Comparison of ENCODE assay signal across 20 cellular contexts in genomic region chr3:12196684-12197083, GRCh38. TPM values are rescaled to one million over a fixed set of nuclear protein-coding genes. Genes with fewer than 3 reads are reported as not detected.
DNase-seq lines count a peak whose midpoint lies in the region; ATAC-seq lines count a peak whose summit lies in the region.
"Had no signal": no experiment of that assay in that cellular context is flagged by ENCODE, and none has a peak within 500 bp of the region (broad histone marks: within the 10 kb centered on the region; RNA-seq: fewer than 3 reads in every experiment).

No MANE protein-coding gene starts in this region.

- H3K36me3 Mint-ChIP-seq in activated T-helper 17 cell treated with anti-CD3 and anti-CD28 coated beads, Interleukin-2, amount 50 U/mL, for 72 hours (ENCODE audit: low read depth), result peaks cover 9% of the 10 kb centered on the region
- H3K36me3 Mint-ChIP-seq in T-cell, result no peaks in the 10 kb centered on the region
- H3K36me3 Mint-ChIP-seq: CD4-positive, CD25-positive, alpha-beta regulatory T cell had no signal

- POLR2A ChIA-PET in T-cell (lab: Charles Lee), result interaction anchor here in 1 of 2 donors (0.7 kb wide), 1 partner anchor 452 kb away, joined by 4 read pairs; no protein-coding TSS in a partner anchor

- intact Hi-C loops in left colon (cut with DNase I, micrococcal nuclease), result no loop called here

- DNase-seq in ELF-1 (ENCODE audit: low read depth, low spot score) (peak; percentile 24), NCI-H82 (lab: John Stamatoyannopoulos, UW) (peak; percentile 82), left colon (no peak), AML-193 (lab: John Stamatoyannopoulos, UW) (no peak), T-cell (no peak)
- DNase-seq: Caco-2; CD4-positive, CD25-positive, alpha-beta regulatory T cell; DMS153; EL; HCEC 1CT; MV-4-11; NCI-H1417; NCI-H2029; NCI-H2171 treated with DMSO at 0.1 percent for 48 hours; NCI-H446 treated with DMSO at 0.1 percent for 48 hours; Peyer's patch had no signal

- ATAC-seq in activated T-helper 17 cell treated with anti-CD3 and anti-CD28 coated beads, Interleukin-2, amount 50 U/mL, for 72 hours (replicated peaks), result no peak
- peak; percentile 67 for ATAC-seq in left colon
- no peak for ATAC-seq in GM19324 (IDR thresholded peaks at IDR 0.05; ENCODE audit: low FRiP score, unreplicated experiment)
- ATAC-seq in T-cell (replicated peaks in 1 of 4), result no peak
- ATAC-seq: Right ventricle myocardium inferior had no signal

- H3K4me1 Mint-ChIP-seq in activated T-helper 17 cell treated with anti-CD3 and anti-CD28 coated beads, Interleukin-2, amount 50 U/mL, for 72 hours, result peaks cover 32% of the 10 kb centered on the region
- no peaks in the 10 kb centered on the region for H3K4me1 Mint-ChIP-seq in T-cell

- peaks cover 4% of the 10 kb centered on the region for H3K9me3 Mint-ChIP-seq in activated T-helper 17 cell treated with anti-CD3 and anti-CD28 coated beads, Interleukin-2, amount 50 U/mL, for 72 hours
- no peaks in the 10 kb centered on the region for H3K9me3 Mint-ChIP-seq in T-cell
- H3K9me3 Mint-ChIP-seq: CD4-positive, CD25-positive, alpha-beta regulatory T cell had no signal

- CTCF ChIA-PET in T-cell (lab: Charles Lee), result no interaction called here

- H3K4me3 Mint-ChIP-seq in activated T-helper 17 cell treated with anti-CD3 and anti-CD28 coated beads, Interleukin-2, amount 50 U/mL, for 72 hours, result no peak overlapping the region
- no peak overlapping the region for H3K4me3 Mint-ChIP-seq in T-cell
- H3K4me3 Mint-ChIP-seq: B cell; CD4-positive, CD25-positive, alpha-beta regulatory T cell had no signal

- peak overlapping the region; percentile 67 for H3K27ac Mint-ChIP-seq in activated T-helper 17 cell treated with anti-CD3 and anti-CD28 coated beads, Interleukin-2, amount 50 U/mL, for 72 hours
- no peak overlapping the region for H3K27ac Mint-ChIP-seq in T-cell
- H3K27ac Mint-ChIP-seq: B cell had no signal

- peaks cover 4% of the 10 kb centered on the region for H3K27me3 Mint-ChIP-seq in activated T-helper 17 cell treated with anti-CD3 and anti-CD28 coated beads, Interleukin-2, amount 50 U/mL, for 72 hours
- H3K27me3 Mint-ChIP-seq in T-cell, result no peaks in the 10 kb centered on the region

RNA-seq across cellular contexts. Expression of gene TIMP4, which starts 38.0 kb away (rescaled TPM):
- total RNA-seq in activated T-helper 17 cell treated with anti-CD3 and anti-CD28 coated beads, Interleukin-2, amount 50 U/mL, for 72 hours, result not detected
- total RNA-seq in left colon, result 1 to 10 TPM; 2.8 to 3.8 TPM
- total RNA-seq in T-cell, result not detected
- total RNA-seq: B cell; CD4-positive, CD25-positive, alpha-beta regulatory T cell had no signal

Comparison
In these comparisons a context has a peak if more than half of its experiments do, and no peak if none do; other contexts are left out.
1. DNase-seq: peak in ELF-1 (single experiment) and NCI-H82 (single experiment); none in left colon (0 of 2), AML-193 (0 of 2) and T-cell (0 of 34).